ENCODE assay signal across 8 cellular contexts in genomic region chr15:74320358-74321247, GRCh38. TPM values are rescaled to one million over a fixed set of nuclear protein-coding genes. Genes with fewer than 3 reads are reported as not detected.
DNase-seq lines count a peak whose midpoint lies in the region; ATAC-seq and TF ChIP-seq lines count a peak whose summit lies in the region.

No MANE protein-coding gene starts in this region.

- H3K56ac ChIP-seq in IMR-90 (ENCODE audit: extremely low read depth, insufficient read depth, low read length) (no peak overlapping the region), mesendoderm (ENCODE audit: low read length) (peak overlapping the region; percentile 81)

- H3K4me2 ChIP-seq in IMR-90 (ENCODE audit: low read depth, low read length) (no peak overlapping the region), mesendoderm (ENCODE audit: low read length) (no peak overlapping the region)

- H3K4ac ChIP-seq in IMR-90 (ENCODE audit: low read depth, low read length): no peak overlapping the region
- peak overlapping the region; percentile 29 for H3K4ac ChIP-seq in mesendoderm (ENCODE audit: low read depth, low read length)

- CTCF ChIA-PET in IMR-90 (lab: Yijun Ruan, JAX): interaction anchor here (0.6 to 2.8 kb wide), 7 partner anchors 13 to 369 kb away, joined by 3 to 18 read pairs (median 4); no protein-coding TSS in a partner anchor

- H3K18ac ChIP-seq in IMR-90 (ENCODE audit: low read depth, low read length) (no peak overlapping the region), mesendoderm (ENCODE audit: low read length) (no peak overlapping the region)

- no peak overlapping the region for H3K4me3 Mint-ChIP-seq in chondrocyte (ENCODE audit: unreplicated experiment)

- no peak overlapping the region for H2BK20ac ChIP-seq in IMR-90 (ENCODE audit: low read depth, low read length)

- no peaks in the 10 kb centered on the region; the same call in 1 of the 2 replicates for H3K9me1 ChIP-seq in IMR-90 (ENCODE audit: insufficient read depth, low read length)

- H2AK5ac ChIP-seq in IMR-90 (ENCODE audit: low read depth, low read length) (no peak overlapping the region), mesendoderm (ENCODE audit: low read length) (no peak overlapping the region)

- no peak overlapping the region for H3K14ac ChIP-seq in IMR-90 (replicated peaks; ENCODE audit: low read depth, low read length)

- H3K27me3 ChIP-seq in IMR-90 (ENCODE audit: control insufficient read depth, insufficient read depth, low read length): peaks cover 14% of the 10 kb centered on the region
- no peaks in the 10 kb centered on the region for H3K27me3 ChIP-seq in mesendoderm (ENCODE audit: insufficient read depth, low read length, poor library complexity)

- no peak overlapping the region for H4K91ac ChIP-seq in IMR-90 (ENCODE audit: insufficient read depth, low read depth, low read length)

- POLR2A ChIA-PET in IMR-90 (lab: Charles Lee; ENCODE audit: unreplicated experiment): no interaction called here

- H3K36me3 Mint-ChIP-seq in chondrocyte (ENCODE audit: low read depth): no peaks in the 10 kb centered on the region

- H3K27ac Mint-ChIP-seq in chondrocyte (ENCODE audit: unreplicated experiment): no peak overlapping the region

- H2BK120ac ChIP-seq in IMR-90 (ENCODE audit: low read depth, low read length): no peak overlapping the region
- H2BK120ac ChIP-seq in mesendoderm (ENCODE audit: low read depth, low read length): no peak overlapping the region

- H4K5ac ChIP-seq in IMR-90 (ENCODE audit: low read depth, low read length) (no peak overlapping the region), mesendoderm (ENCODE audit: low read length) (no peak overlapping the region)

- no peak overlapping the region for H3K27ac ChIP-seq in IMR-90 (ENCODE audit: insufficient read depth, low read length)
- H3K27ac ChIP-seq in mesendoderm (ENCODE audit: low read depth, low read length): no peak overlapping the region

- H3K79me2 ChIP-seq in mesendoderm (ENCODE audit: control insufficient read depth, insufficient read depth, low read length): no peaks in the 10 kb centered on the region

- no peaks in the 10 kb centered on the region for H4K20me1 ChIP-seq in IMR-90 (ENCODE audit: insufficient read depth, low read length)

- H2AK9ac ChIP-seq in IMR-90 (replicated peaks; ENCODE audit: low read depth, low read length, poor library complexity): peak overlapping the region; percentile 5

- peaks cover 47% of the 10 kb centered on the region for H3K4me1 Mint-ChIP-seq in chondrocyte (ENCODE audit: low read depth)

- intact Hi-C loops in IMR-90 (cut with micrococcal nuclease): no loop called here

- dilution Hi-C loops in IMR-90 (cut with HindIII; ENCODE audit: low sequenced_read_pairs, unreplicated experiment): no loop called here

- in situ Hi-C loops in IMR-90 (cut with MboI; ENCODE audit: low sequenced_read_pairs): loop anchor here (5.0 kb wide), 1 partner anchor 268 kb away; no protein-coding TSS in a partner anchor

- peak overlapping the region; percentile 53 for H2AFZ ChIP-seq in IMR-90 (replicated peaks; ENCODE audit: low read length, poor library complexity)

- no peaks in the 10 kb centered on the region for H3K9me3 Mint-ChIP-seq in chondrocyte (ENCODE audit: low read depth)

- TF ChIP-seq CTCF in IMR-90 (conservative IDR thresholded peaks at IDR 0.05; ENCODE audit: low read depth, low read length) (peak; percentile 69), chondrocyte (IDR thresholded peaks at IDR 0.05) (peak; percentile 82)

- H3K23ac ChIP-seq in IMR-90 (ENCODE audit: low read depth, low read length) (no peak overlapping the region), mesendoderm (ENCODE audit: low read length) (no peak overlapping the region)

- H3K27me3 Mint-ChIP-seq in chondrocyte (ENCODE audit: low read depth): peaks cover 4% of the 10 kb centered on the region

- H3K36me3 ChIP-seq in IMR-90 (ENCODE audit: control insufficient read depth, insufficient read depth, low read length): no peaks in the 10 kb centered on the region
- no peaks in the 10 kb centered on the region for H3K36me3 ChIP-seq in mesendoderm (ENCODE audit: control insufficient read depth, insufficient read depth, low read length)

- no peaks in the 10 kb centered on the region for H3K79me1 ChIP-seq in IMR-90 (ENCODE audit: low read depth in 1 of 2, low read length in 2 of 2)
- H3K79me1 ChIP-seq in mesendoderm (ENCODE audit: low read length): no peaks in the 10 kb centered on the region

- H3K4me1 ChIP-seq in IMR-90 (ENCODE audit: control insufficient read depth, insufficient read depth, low read length) (peaks cover 13% of the 10 kb centered on the region; the same call in 1 of the 2 replicates), mesendoderm (ENCODE audit: control insufficient read depth, low read depth, low read length) (peaks cover 3% of the 10 kb centered on the region)

- H3K9ac ChIP-seq in IMR-90 (ENCODE audit: low read depth, low read length) (no peak overlapping the region), mesendoderm (ENCODE audit: low read length) (no peak overlapping the region)

- H4K8ac ChIP-seq in IMR-90 (ENCODE audit: low read depth in 2 of 2, low read length in 2 of 2) (no peak overlapping the region), mesendoderm (ENCODE audit: low read depth, low read length) (no peak overlapping the region)

- DNase-seq in ELR (ENCODE audit: low read depth) (peak; percentile 73), IMR-90 (peak; percentile 23), SK-N-DZ (ENCODE audit: low spot score) (peak; percentile 93), chondrocyte (ENCODE audit: low spot score) (no peak), mesendoderm (peak; percentile 67)

- H2BK15ac ChIP-seq in IMR-90 (ENCODE audit: low read depth, low read length) (no peak overlapping the region), mesendoderm (replicated peaks; ENCODE audit: low read depth) (no peak overlapping the region)

- no TSS peak for BruUV-seq in IMR-90 (replicated peaks; lab: Mats Ljungman, UMichigan)

- peak; percentile 67 for TF ChIP-seq RAD21 in IMR-90 (IDR thresholded peaks at IDR 0.05; ENCODE audit: low read length)

- H3K4me3 ChIP-seq in IMR-90 (ENCODE audit: insufficient read depth, low read depth, low read length) (no peak overlapping the region), mesendoderm (ENCODE audit: low read length) (no peak overlapping the region)

- no peaks in the 10 kb centered on the region for H3K9me3 ChIP-seq in IMR-90 (ENCODE audit: control insufficient read depth, insufficient read depth, low read length)

- peak; percentile 22; the same call in 1 of the 2 replicates for ATAC-seq in IMR-90 (ENCODE audit: low read depth)
- ATAC-seq in HG02884 (IDR thresholded peaks at IDR 0.05; ENCODE audit: unreplicated experiment): no peak
- no peak for ATAC-seq in HG02970 (IDR thresholded peaks at IDR 0.05; ENCODE audit: low FRiP score, unreplicated experiment)
- no peak for ATAC-seq in HG03432 (IDR thresholded peaks at IDR 0.05; ENCODE audit: unreplicated experiment)

- TF ChIP-seq POLR2A in IMR-90 (IDR thresholded peaks at IDR 0.05; ENCODE audit: low read depth, low read length): no peak

- no peak overlapping the region for H2BK5ac ChIP-seq in IMR-90 (ENCODE audit: low read depth, low read length, poor library complexity, severe bottlenecking)
- H2BK5ac ChIP-seq in mesendoderm (ENCODE audit: low read length): no peak overlapping the region

- WGBS in IMR-90 (ENCODE audit: extremely low coverage in 2 of 2, insufficient read length in 1 of 2), 2 experiments: 67% methylated on average over 1 of the region's 10 CpGs; no CpG with 5 or more reads in 1 of the 2 experiments
- no CpG with 5 or more reads among the region's 10 CpGs for WGBS in mesendoderm (ENCODE audit: extremely low coverage, insufficient coverage, low lambda C conversion rate)

TF ChIP-seq in IMR-90, 13 proteins besides CTCF, POLR2A, EP300 and RAD21:
- no peak for TF ChIP-seq MAFK (IDR thresholded peaks at IDR 0.05; ENCODE audit: low read depth, low read length)
- TF ChIP-seq SMC3 (IDR thresholded peaks at IDR 0.05; ENCODE audit: low read depth, low read length): peak; percentile 70
- TF ChIP-seq BHLHE40 (IDR thresholded peaks at IDR 0.05; ENCODE audit: low read depth, low read length): no peak
TF ChIP-seq in IMR-90: peak in this region for 1.

RNA-seq across cellular contexts. Expression of gene CYP11A1, which starts 46.8 kb away (rescaled TPM):
- total RNA-seq in IMR-90 (2012; rRNA removed) (0.18 and 0.28 TPM in 2 replicates), chondrocyte (0.32 to 0.54 TPM in 2 of 3 replicates, not detected in the other)
- 0.46 and 0.50 TPM in 2 replicates for polyA plus RNA-seq in IMR-90 (2012; rRNA removed)
- 0.17 and 0.60 TPM in 2 replicates for polyA plus RNA-seq in IMR-90 (2012; cell fraction: cytosol; rRNA removed)
- 0.23 and 0.26 TPM in 2 replicates for polyA plus RNA-seq in IMR-90 (2012; cell fraction: nucleus; rRNA removed; ENCODE audit: low replicate concordance)
- polyA plus RNA-seq in SK-N-DZ (2014; cell fraction: cytosol; rRNA removed): not detected in 2 replicates
- not detected in 2 replicates for polyA plus RNA-seq in SK-N-DZ (2014; cell fraction: nucleus; rRNA removed)
- 2.5 TPM for polyA plus RNA-seq in mesendoderm (2013, experiment 1 of 2)
- polyA plus RNA-seq in mesendoderm (2013, experiment 2 of 2): 2.9 TPM
